23 cellular contexts compared by ENCODE assay signal in genomic region chr5:94808497-94808896, GRCh38.
"Had no signal": no experiment of that assay in that cellular context is flagged by ENCODE, and none has a peak within 500 bp of the region (broad histone marks: within the 10 kb centered on the region; RNA-seq: fewer than 3 reads in every experiment).

No MANE protein-coding gene starts in this region.

- H3K36me3 Mint-ChIP-seq: stimulated activated effector memory CD8-positive, alpha-beta T cell treated with anti-CD3 and anti-CD28 coated beads, Interleukin-12 subunit alpha, Interleukin-12 subunit beta, amount 100 ng/mL, for 72 hours; stimulated activated memory B cell treated with anti-CD40 and anti-IgM and Interleukin-4, amounts not matched to agents 10 μg/mL and 1 μg/mL and 100 μg/mL, for 72 hours; stimulated activated naive B cell treated with anti-CD40 and anti-IgM and Interleukin-4, amounts not matched to agents 10 μg/mL and 1 μg/mL and 100 μg/mL, for 72 hours; type B pancreatic cell had no signal

- FAIRE-seq: urothelium cell line had no signal

- ATAC-seq: stimulated activated effector memory CD8-positive, alpha-beta T cell treated with anti-CD3 and anti-CD28 coated beads, Interleukin-12 subunit alpha, Interleukin-12 subunit beta, amount 100 ng/mL, for 72 hours; stimulated activated memory B cell treated with anti-CD40 and anti-IgM and Interleukin-4, amounts not matched to agents 10 μg/mL and 1 μg/mL and 100 μg/mL, for 72 hours; stimulated activated naive B cell treated with anti-CD40 and anti-IgM and Interleukin-4, amounts not matched to agents 10 μg/mL and 1 μg/mL and 100 μg/mL, for 72 hours; stimulated activated naive CD8-positive, alpha-beta T cell treated with anti-CD3 and anti-CD28 coated beads, Interleukin-15, amount 100 ng/mL, for 72 hours; stimulated activated naive CD8-positive, alpha-beta T cell treated with anti-CD3 and anti-CD28 coated beads, Interleukin-15, Interleukin-2, amounts not matched to agents 100 U/mL and 50 U/mL, for 24 hours; upper lobe of right lung had no signal

- H3K4me3 Mint-ChIP-seq: stimulated activated effector memory CD8-positive, alpha-beta T cell treated with anti-CD3 and anti-CD28 coated beads, Interleukin-12 subunit alpha, Interleukin-12 subunit beta, amount 100 ng/mL, for 72 hours; stimulated activated memory B cell treated with anti-CD40 and anti-IgM and Interleukin-4, amounts not matched to agents 10 μg/mL and 1 μg/mL and 100 μg/mL, for 72 hours; stimulated activated naive B cell treated with anti-CD40 and anti-IgM and Interleukin-4, amounts not matched to agents 10 μg/mL and 1 μg/mL and 100 μg/mL, for 72 hours; stimulated activated naive CD8-positive, alpha-beta T cell treated with anti-CD3 and anti-CD28 coated beads, Interleukin-15, amount 100 ng/mL, for 72 hours; stimulated activated naive CD8-positive, alpha-beta T cell treated with anti-CD3 and anti-CD28 coated beads, Interleukin-15, Interleukin-2, amounts not matched to agents 100 ng/mL and 50 ng/mL, for 24 hours; type B pancreatic cell had no signal

- DNase-seq: stimulated activated CD4-positive, alpha-beta T cell treated with anti-CD3 and anti-CD28 coated beads, Interleukin-2, amount 100 ng/mL, for 48 hours; stimulated activated CD4-positive, alpha-beta T cell treated with anti-CD3 and anti-CD28 coated beads, Interleukin-4, amount 100 ng/mL, for 1 hour; stimulated activated CD4-positive, alpha-beta T cell treated with anti-CD3 and anti-CD28 coated beads, Interleukin-4, amount 100 ng/mL, for 24 hours; stimulated activated CD8-positive, alpha-beta memory T cell treated with anti-CD3 and anti-CD28 coated beads, Interleukin-4, amount 100 ng/mL, for 48 hours; stimulated activated naive B cell treated with anti-CD40 and anti-IgM and Interleukin-4, amounts not matched to agents 10 μg/mL and 1 μg/mL and 100 μg/mL, for 72 hours; stimulated activated naive CD4-positive, alpha-beta T cell; stimulated activated naive CD4-positive, alpha-beta T cell treated with Interleukin-2 at 50 U/mL for 16 hours; stimulated activated naive CD8-positive, alpha-beta T cell treated with anti-CD3 and anti-CD28 coated beads, Interleukin-15, amount 100 ng/mL, for 72 hours; stimulated activated naive CD8-positive, alpha-beta T cell treated with anti-CD3 and anti-CD28 coated beads, Interleukin-15, Interleukin-2, amounts not matched to agents 100 U/mL and 50 U/mL, for 24 hours; stomach; testis; thyroid gland; tibial artery; transverse colon; trophoblast cell; upper lobe of left lung; upper lobe of right lung; uterus had no signal

- H3K27ac Mint-ChIP-seq: stimulated activated effector memory CD8-positive, alpha-beta T cell treated with anti-CD3 and anti-CD28 coated beads, Interleukin-12 subunit alpha, Interleukin-12 subunit beta, amount 100 ng/mL, for 72 hours; stimulated activated memory B cell treated with anti-CD40 and anti-IgM and Interleukin-4, amounts not matched to agents 10 μg/mL and 1 μg/mL and 100 μg/mL, for 72 hours; stimulated activated naive B cell treated with anti-CD40 and anti-IgM and Interleukin-4, amounts not matched to agents 10 μg/mL and 1 μg/mL and 100 μg/mL, for 72 hours; stimulated activated naive CD8-positive, alpha-beta T cell treated with anti-CD3 and anti-CD28 coated beads, Interleukin-15, amount 100 ng/mL, for 72 hours; stimulated activated naive CD8-positive, alpha-beta T cell treated with anti-CD3 and anti-CD28 coated beads, Interleukin-15, Interleukin-2, amounts not matched to agents 100 ng/mL and 50 ng/mL, for 24 hours; type B pancreatic cell had no signal

- H3K4me1 Mint-ChIP-seq: stimulated activated effector memory CD8-positive, alpha-beta T cell treated with anti-CD3 and anti-CD28 coated beads, Interleukin-12 subunit alpha, Interleukin-12 subunit beta, amount 100 ng/mL, for 72 hours; stimulated activated memory B cell treated with anti-CD40 and anti-IgM and Interleukin-4, amounts not matched to agents 10 μg/mL and 1 μg/mL and 100 μg/mL, for 72 hours; stimulated activated naive B cell treated with anti-CD40 and anti-IgM and Interleukin-4, amounts not matched to agents 10 μg/mL and 1 μg/mL and 100 μg/mL, for 72 hours; stimulated activated naive CD8-positive, alpha-beta T cell treated with anti-CD3 and anti-CD28 coated beads, Interleukin-15, amount 100 ng/mL, for 72 hours had no signal

- H3K27me3 Mint-ChIP-seq: stimulated activated naive B cell treated with anti-CD40 and anti-IgM and Interleukin-4, amounts not matched to agents 10 μg/mL and 1 μg/mL and 100 μg/mL, for 72 hours; stimulated activated naive CD8-positive, alpha-beta T cell treated with anti-CD3 and anti-CD28 coated beads, Interleukin-15, amount 100 ng/mL, for 72 hours; type B pancreatic cell had no signal

- H3K9me3 Mint-ChIP-seq: stimulated activated effector memory CD8-positive, alpha-beta T cell treated with anti-CD3 and anti-CD28 coated beads, Interleukin-12 subunit alpha, Interleukin-12 subunit beta, amount 100 ng/mL, for 72 hours; stimulated activated memory B cell treated with anti-CD40 and anti-IgM and Interleukin-4, amounts not matched to agents 10 μg/mL and 1 μg/mL and 100 μg/mL, for 72 hours; stimulated activated naive B cell treated with anti-CD40 and anti-IgM and Interleukin-4, amounts not matched to agents 10 μg/mL and 1 μg/mL and 100 μg/mL, for 72 hours; stimulated activated naive CD8-positive, alpha-beta T cell treated with anti-CD3 and anti-CD28 coated beads, Interleukin-15, amount 100 ng/mL, for 72 hours; stimulated activated naive CD8-positive, alpha-beta T cell treated with anti-CD3 and anti-CD28 coated beads, Interleukin-15, Interleukin-2, amounts not matched to agents 100 ng/mL and 50 ng/mL, for 24 hours; type B pancreatic cell had no signal
